Comparison of ENCODE assay signal across 1 cellular context in the genomic region with DNA sequence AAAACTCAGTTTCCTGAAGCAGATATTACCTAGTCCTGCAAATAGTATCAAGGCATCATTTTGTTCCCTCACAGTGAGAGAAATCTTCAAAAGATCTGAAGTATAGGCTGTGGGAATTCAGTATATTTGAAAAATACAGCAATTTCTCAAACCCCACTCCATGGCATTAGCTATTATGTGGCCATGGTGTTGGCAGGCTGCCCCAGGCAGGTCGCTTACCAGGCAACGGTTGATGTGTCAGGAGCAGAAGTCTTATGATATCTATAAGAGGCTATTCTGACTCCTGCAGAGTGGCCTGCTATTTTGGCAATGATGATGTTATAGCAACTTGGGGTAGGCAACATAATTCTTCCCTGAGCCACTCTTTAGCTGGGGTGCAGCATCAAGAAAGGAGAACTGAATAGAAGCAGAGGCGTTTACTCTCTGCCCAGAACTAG.
TF ChIP-seq lines count a peak whose summit lies in the region.

No MANE protein-coding gene starts in this region.

TF ChIP-seq in IMR-90, 13 proteins besides CTCF, POLR2A, EP300 and RAD21 (continued from another document):
- TF ChIP-seq, protein P1, sequence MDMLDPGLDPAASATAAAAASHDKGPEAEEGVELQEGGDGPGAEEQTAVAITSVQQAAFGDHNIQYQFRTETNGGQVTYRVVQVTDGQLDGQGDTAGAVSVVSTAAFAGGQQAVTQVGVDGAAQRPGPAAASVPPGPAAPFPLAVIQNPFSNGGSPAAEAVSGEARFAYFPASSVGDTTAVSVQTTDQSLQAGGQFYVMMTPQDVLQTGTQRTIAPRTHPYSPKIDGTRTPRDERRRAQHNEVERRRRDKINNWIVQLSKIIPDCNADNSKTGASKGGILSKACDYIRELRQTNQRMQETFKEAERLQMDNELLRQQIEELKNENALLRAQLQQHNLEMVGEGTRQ (IDR thresholded peaks at IDR 0.05; ENCODE audit: low read depth, low read length): no peak
- TF ChIP-seq RCOR1 (IDR thresholded peaks at IDR 0.05; ENCODE audit: insufficient replicate concordance, low read length): no peak
- no peak for TF ChIP-seq CHD1 (IDR thresholded peaks at IDR 0.05; ENCODE audit: low read depth, low read length)
- no peak for TF ChIP-seq ELK1 (IDR thresholded peaks at IDR 0.05; ENCODE audit: borderline replicate concordance, low read depth, low read length)
- TF ChIP-seq FOS (IDR thresholded peaks at IDR 0.05; ENCODE audit: low read depth, low read length): no peak
- no peak for TF ChIP-seq SMC3 (IDR thresholded peaks at IDR 0.05; ENCODE audit: low read depth, low read length)
- no peak for TF ChIP-seq MXI1 (IDR thresholded peaks at IDR 0.05; ENCODE audit: borderline replicate concordance, low read depth, low read length)
- no peak for TF ChIP-seq MAFK (IDR thresholded peaks at IDR 0.05; ENCODE audit: low read depth, low read length)
- TF ChIP-seq BHLHE40 (IDR thresholded peaks at IDR 0.05; ENCODE audit: low read depth, low read length): no peak
- TF ChIP-seq RFX5 (IDR thresholded peaks at IDR 0.05; ENCODE audit: low read depth, low read length): no peak
- no peak for TF ChIP-seq CEBPB (IDR thresholded peaks at IDR 0.05; ENCODE audit: low read depth, low read length)
- TF ChIP-seq MAZ (IDR thresholded peaks at IDR 0.05; ENCODE audit: borderline replicate concordance, low read depth, low read length): no peak
